Comparison of ENCODE assay signal across 8 cellular contexts in genomic region chr17:31580331-31581021, GRCh38.
DNase-seq lines count a peak whose midpoint lies in the region; ATAC-seq and TF ChIP-seq lines count a peak whose summit lies in the region.

No MANE protein-coding gene starts in this region.

- peak overlapping the region; percentile 48 for H3K4me3 ChIP-seq in left ventricle myocardium inferior
- H3K4me3 ChIP-seq in smooth muscle cell, result no peak overlapping the region

- peaks cover 56% of the 10 kb centered on the region for H4K20me1 ChIP-seq in smooth muscle cell (ENCODE audit: low read depth)

- DNase-seq in GOT3 (lab: John Stamatoyannopoulos, UW) (peak; percentile 41), T1000 (lab: John Stamatoyannopoulos, UW) (peak; percentile 80), left ventricle myocardium inferior (no peak), smooth muscle cell (lab: John Stamatoyannopoulos, UW; ENCODE audit: unreplicated experiment) (peak; percentile 59), SK-N-DZ (ENCODE audit: low spot score) (no peak)

- H3K9ac ChIP-seq in smooth muscle cell (ENCODE audit: low read depth), result peak overlapping the region; percentile 55

- no peaks in the 10 kb centered on the region for H3K36me3 ChIP-seq in left ventricle myocardium inferior
- no peaks in the 10 kb centered on the region for H3K36me3 ChIP-seq in smooth muscle cell (ENCODE audit: low read depth)

- H2AFZ ChIP-seq in smooth muscle cell (ENCODE audit: low read depth), result no peak overlapping the region

- peak overlapping the region; percentile 54 for H3K4me2 ChIP-seq in smooth muscle cell

- H3F3A ChIP-seq in smooth muscle cell (ENCODE audit: low read depth), result peaks cover 4% of the 10 kb centered on the region

- intact Hi-C loops in left ventricle myocardium inferior (cut with micrococcal nuclease), result no loop called here

- H3K4me1 ChIP-seq in left ventricle myocardium inferior, result peaks cover 37% of the 10 kb centered on the region
- H3K4me1 ChIP-seq in smooth muscle cell (ENCODE audit: low read depth), result peaks cover 7% of the 10 kb centered on the region

- ATAC-seq in GM19351 (IDR thresholded peaks at IDR 0.05; ENCODE audit: unreplicated experiment) (no peak), HG03439 (IDR thresholded peaks at IDR 0.05; ENCODE audit: unreplicated experiment) (no peak), GM19035 (IDR thresholded peaks at IDR 0.05; ENCODE audit: unreplicated experiment) (no peak)

- 33% methylated on average over 6 of the region's 6 CpGs for WGBS in smooth muscle cell (ENCODE audit: low lambda C conversion rate)

- H3K27ac ChIP-seq in left ventricle myocardium inferior (replicated peaks) (peak overlapping the region; percentile 88), smooth muscle cell (ENCODE audit: low read depth) (peak overlapping the region; percentile 90)

- H3K79me2 ChIP-seq in smooth muscle cell (ENCODE audit: low read depth), result peaks cover 63% of the 10 kb centered on the region

- H3K27me3 ChIP-seq in left ventricle myocardium inferior (ENCODE audit: low read depth) (no peaks in the 10 kb centered on the region), smooth muscle cell (ENCODE audit: low read depth) (no peaks in the 10 kb centered on the region)

- H3K9me3 ChIP-seq in left ventricle myocardium inferior (replicated peaks), result no peaks in the 10 kb centered on the region
- H3K9me3 ChIP-seq in smooth muscle cell (replicated peaks; ENCODE audit: low read depth), result no peaks in the 10 kb centered on the region

- TF ChIP-seq CTCF in left ventricle myocardium inferior (IDR thresholded peaks at IDR 0.05; ENCODE audit: borderline replicate concordance), result no peak
- no peak for TF ChIP-seq CTCF in smooth muscle cell (IDR thresholded peaks at IDR 0.05; ENCODE audit: borderline replicate concordance, insufficient read depth, poor library complexity, severe bottlenecking)

Comparison
In these comparisons a context has a peak if more than half of its experiments do, and no peak if none do; other contexts are left out.
1. DNase-seq: peak in GOT3 (single experiment), T1000 (single experiment) and smooth muscle cell (single experiment); none in left ventricle myocardium inferior (single experiment) and SK-N-DZ (single experiment).